Comparison of ENCODE assay signal across 8 cellular contexts in genomic region chr11:61814242-61814957, GRCh38. TPM values are rescaled to one million over a fixed set of nuclear protein-coding genes. Genes with fewer than 3 reads are reported as not detected.
DNase-seq lines count a peak whose midpoint lies in the region; ATAC-seq, FAIRE-seq and TF ChIP-seq lines count a peak whose summit lies in the region.

No MANE protein-coding gene starts in this region.

- H2BK5ac ChIP-seq in H1 (ENCODE audit: low read depth, low read length): peak overlapping the region; percentile 94

- H3K79me2 ChIP-seq in H1 (ENCODE audit: control insufficient read depth in 1 of 2, insufficient read depth in 2 of 2, low read length in 2 of 2): peaks cover 0 to 36% of the 10 kb centered on the region in 2 experiments; a peak in 2 of 4 replicates

- H3K27ac ChIP-seq in left ventricle myocardium inferior (replicated peaks): peak overlapping the region; percentile 100
- peak overlapping the region; percentile 94 for H3K27ac ChIP-seq in H1 (ENCODE audit: low read depth, low read length)

- H3K9me3 ChIP-seq in left ventricle myocardium inferior (replicated peaks): no peaks in the 10 kb centered on the region
- peaks cover 0 to 2% of the 10 kb centered on the region in 2 experiments; a peak in 1 of 4 replicates for H3K9me3 ChIP-seq in H1 (ENCODE audit: insufficient read depth in 2 of 2, low read depth in 1 of 2, low read length in 1 of 2)

- TF ChIP-seq EP300 in H1 (IDR thresholded peaks at IDR 0.05; ENCODE audit: borderline replicate concordance in 1 of 2, low read depth in 2 of 2, low read length in 2 of 2): no peak

- H4K20me1 ChIP-seq in H1 (replicated peaks in 1 of 2; ENCODE audit: control insufficient read depth in 1 of 2, insufficient read depth in 2 of 2, low read length in 2 of 2): peaks cover 0 to 8% of the 10 kb centered on the region in 2 experiments

- POLR2A ChIA-PET in H1 (lab: Charles Lee; ENCODE audit: partially characterized antibody): interaction anchor here (0.7 to 16.2 kb wide), 17 partner anchors 13 to 334 kb away, joined by 3 to 354 read pairs (median 4); partner anchors contain the start of genes FADS2, FEN1 and TMEM258

- H2BK120ac ChIP-seq in H1 (replicated peaks; ENCODE audit: low read depth, low read length): peak overlapping the region; percentile 1

- peak overlapping the region; percentile 81 to 87 for H3K4me2 ChIP-seq in H1 (ENCODE audit: insufficient read depth in 1 of 2, low read depth in 2 of 2, low read length in 2 of 2)

- H4K91ac ChIP-seq in H1 (replicated peaks; ENCODE audit: insufficient read length, low read length): peak overlapping the region; percentile 64

- peak overlapping the region; percentile 54 for H2AK5ac ChIP-seq in H1 (ENCODE audit: low read depth, low read length)

- peak overlapping the region; percentile 99 for H3K18ac ChIP-seq in H1 (ENCODE audit: extremely low read depth, low read length)

- ATAC-seq in Right ventricle myocardium superior (ENCODE audit: poor library complexity) (no peak), HG02973 (IDR thresholded peaks at IDR 0.05; ENCODE audit: unreplicated experiment) (no peak), GM19397 (IDR thresholded peaks at IDR 0.05; ENCODE audit: unreplicated experiment) (no peak)

- DNase-seq in left ventricle myocardium inferior (no peak), Right ventricle myocardium superior (no peak), SHP77 treated with DMSO at 0.1 percent for 48 hours (lab: John Stamatoyannopoulos, UW) (peak; percentile 34), H1 (ENCODE audit: low read depth in 1 of 2, low spot score in 2 of 2) (no peak), myocyte (ENCODE audit: low read depth) (peak; percentile 63), NCI-H187 treated with DMSO at 0.1 percent for 48 hours (lab: John Stamatoyannopoulos, UW) (no peak)

- H3K9ac ChIP-seq in H1 (replicated peaks in 1 of 4; ENCODE audit: extremely low read depth in 1 of 4, low read depth in 3 of 4, low read length in 3 of 4): peak overlapping the region in 3 of 4 experiments; percentile 72 to 84 (median 76); a peak in 6 of 7 replicates

- 79% methylated on average over 15 of the region's 16 CpGs; no CpG with 5 or more reads in 1 of the 2 experiments for WGBS in H1 (ENCODE audit: extremely low coverage in 1 of 2, insufficient coverage in 1 of 2, insufficient read length in 1 of 2, insufficient replicate concordance in 2 of 2, low coverage in 1 of 2, low lambda C conversion rate in 2 of 2, missing lambda C conversion rate in 1 of 2), 2 experiments

- TF ChIP-seq CTCF in left ventricle myocardium inferior (IDR thresholded peaks at IDR 0.05; ENCODE audit: borderline replicate concordance) (no peak), H1 (IDR thresholded peaks at IDR 0.05; ENCODE audit: control extremely low read depth in 1 of 3, insufficient read depth in 1 of 3, low read depth in 1 of 3, low read length in 3 of 3) (no peak)

- H3K4ac ChIP-seq in H1 (replicated peaks; ENCODE audit: insufficient read length, low read depth, low read length): peak overlapping the region; percentile 15

- H4K8ac ChIP-seq in H1 (ENCODE audit: extremely low read depth, insufficient read depth, low read length): peak overlapping the region; percentile 26; the same call in 1 of the 2 replicates

- intact Hi-C loops in left ventricle myocardium inferior (cut with micrococcal nuclease): no loop called here
- intact Hi-C loops in Right ventricle myocardium superior (cut with DNase I): loop anchor here (5.0 kb wide), 1 partner anchor 143 kb away; no protein-coding TSS in a partner anchor

- H3K4me1 ChIP-seq in left ventricle myocardium inferior (peaks cover 31% of the 10 kb centered on the region), H1 (replicated peaks in 1 of 4; ENCODE audit: control insufficient read depth in 3 of 4, insufficient read depth in 4 of 4, low read length in 3 of 4) (peaks cover 2 to 9% (median 5%) of the 10 kb centered on the region in 4 experiments; a peak in 5 of 7 replicates)

- 0 out of 2 replicates have a peak overlapping the region, but pooled peaks have one; percentile 19 for H2AFZ ChIP-seq in H1 (ENCODE audit: low read length)

- peak overlapping the region; percentile 53 for H4K5ac ChIP-seq in H1 (ENCODE audit: insufficient read length, low read depth, low read length)

- peaks cover 7% of the 10 kb centered on the region; the same call in 1 of the 2 replicates for H3K23me2 ChIP-seq in H1 (ENCODE audit: low read depth, low read length)

- peak overlapping the region; percentile 92 for H3K4me3 ChIP-seq in left ventricle myocardium inferior
- H3K4me3 ChIP-seq in H1 (ENCODE audit: extremely low read depth in 1 of 4, insufficient read depth in 2 of 4, low read depth in 3 of 4, low read length in 4 of 4): peak overlapping the region; percentile 41 to 78 (median 63); a peak in 7 of 8 replicates

- peak overlapping the region; percentile 1 for H3K56ac ChIP-seq in H1 (replicated peaks; ENCODE audit: insufficient read length, low read depth, low read length)

- CTCF ChIA-PET in H1 (lab: Charles Lee; ENCODE audit: partially characterized antibody): interaction anchor here (0.7 to 10.2 kb wide), 13 partner anchors 9 to 267 kb away, joined by 3 to 118 read pairs (median 5); partner anchors contain the start of genes FADS2 and FEN1

- FAIRE-seq in H1 (lab: Jason Lieb, UNC): no peak

- TF ChIP-seq RAD21 in H1 (IDR thresholded peaks at IDR 0.05 in 1 of 2, conservative IDR thresholded peaks at IDR 0.05 in 1 of 2; ENCODE audit: low read depth in 2 of 2, low read length in 2 of 2): no peak

- no peak overlapping the region for H3K14ac ChIP-seq in H1 (ENCODE audit: insufficient read length)

- H3K36me3 ChIP-seq in left ventricle myocardium inferior (peaks cover 33% of the 10 kb centered on the region), H1 (ENCODE audit: control insufficient read depth in 2 of 4, insufficient read depth in 4 of 4, low read length in 3 of 4) (peaks cover 24 to 46% (median 37%) of the 10 kb centered on the region in 4 experiments)

- H3K79me1 ChIP-seq in H1 (ENCODE audit: low read depth, low read length): peaks cover 6% of the 10 kb centered on the region; the same call in 1 of the 2 replicates

- peak overlapping the region; percentile 84 for H2BK12ac ChIP-seq in H1 (ENCODE audit: low read depth, low read length)

- peak in 1 of 2 experiments; percentile 73; a peak in 2 of 3 replicates for TF ChIP-seq POLR2A in H1 (IDR thresholded peaks at IDR 0.05; ENCODE audit: control extremely low read depth in 1 of 2, low read depth in 2 of 2, low read length in 2 of 2)

- peak overlapping the region; percentile 66; the same call in 1 of the 2 replicates for H2BK15ac ChIP-seq in H1 (ENCODE audit: low read length)

- H3K23ac ChIP-seq in H1 (ENCODE audit: insufficient read length): no peak overlapping the region

- H3K27me3 ChIP-seq in left ventricle myocardium inferior (ENCODE audit: low read depth) (no peaks in the 10 kb centered on the region), H1 (replicated peaks in 1 of 4; ENCODE audit: control insufficient read depth in 3 of 4, extremely low read depth in 1 of 4, insufficient read depth in 3 of 4, low read length in 3 of 4) (no peaks in the 10 kb centered on the region)

- peak overlapping the region; percentile 88 for H2BK20ac ChIP-seq in H1 (ENCODE audit: low read length)

RNA-seq across cellular contexts. Expression of gene FADS1, which starts 2.4 kb away (rescaled TPM):
- total RNA-seq in left ventricle myocardium inferior (24.1 TPM), Right ventricle myocardium superior (21.3 TPM), myocyte (72.9 and 123 TPM in 2 replicates)
- total RNA-seq in H1 (2021; fragmentation: NEBNext Ultra II Directional; extraction: Animal tissue kit (Norgen Biotek cat#: 25700)): 115 and 116 TPM in 2 replicates
- polyA plus RNA-seq in H1 (2011; rRNA removed): 141 and 160 TPM in 2 replicates
- polyA plus RNA-seq in H1 (2011; cell fraction: cytosol; rRNA removed): 127 TPM
- polyA plus RNA-seq in H1 (2011; cell fraction: nucleus; rRNA removed): 141 TPM
- 83.3 to 97.8 TPM (median 90.8 TPM) in 4 replicates for polyA plus RNA-seq in H1 (2012, experiment 1 of 2)
- polyA plus RNA-seq in H1 (2012, experiment 2 of 2): 40.1 TPM
- 153 TPM for polyA plus RNA-seq in H1 (2013, experiment 1 of 2)
- polyA plus RNA-seq in H1 (2013, experiment 2 of 2): 174 TPM
- polyA minus RNA-seq in H1 (2011; rRNA and poly(A)+ RNA removed): 251 and 278 TPM in 2 replicates
- polyA minus RNA-seq in H1 (2011; cell fraction: cytosol; rRNA and poly(A)+ RNA removed): 150 TPM
- 146 TPM for polyA minus RNA-seq in H1 (2011; cell fraction: nucleus; rRNA and poly(A)+ RNA removed)
- polyA plus RNA-seq in myocyte (2012): 69.2 TPM

RNA-seq across cellular contexts. Expression of gene FADS2, which starts 13.7 kb away (rescaled TPM):
- total RNA-seq in left ventricle myocardium inferior (25.7 TPM), Right ventricle myocardium superior (20.5 TPM), myocyte (68.6 and 175 TPM in 2 replicates)
- 499 and 526 TPM in 2 replicates for total RNA-seq in H1 (2021; fragmentation: NEBNext Ultra II Directional; extraction: Animal tissue kit (Norgen Biotek cat#: 25700))
- polyA plus RNA-seq in H1 (2011; rRNA removed): 635 and 701 TPM in 2 replicates
- 497 TPM for polyA plus RNA-seq in H1 (2011; cell fraction: cytosol; rRNA removed)
- polyA plus RNA-seq in H1 (2011; cell fraction: nucleus; rRNA removed): 671 TPM
- 387 to 431 TPM (median 414 TPM) in 4 replicates for polyA plus RNA-seq in H1 (2012, experiment 1 of 2)
- 532 TPM for polyA plus RNA-seq in H1 (2012, experiment 2 of 2)
- polyA plus RNA-seq in H1 (2013, experiment 1 of 2): 1,100 TPM
- 1,238 TPM for polyA plus RNA-seq in H1 (2013, experiment 2 of 2)
- 977 and 989 TPM in 2 replicates for polyA minus RNA-seq in H1 (2011; rRNA and poly(A)+ RNA removed)
- polyA minus RNA-seq in H1 (2011; cell fraction: cytosol; rRNA and poly(A)+ RNA removed): 321 TPM
- polyA minus RNA-seq in H1 (2011; cell fraction: nucleus; rRNA and poly(A)+ RNA removed): 205 TPM
- polyA plus RNA-seq in myocyte (2012): 156 TPM

RNA-seq across cellular contexts. Expression of gene FEN1, which starts 21.7 kb away (rescaled TPM):
- total RNA-seq in left ventricle myocardium inferior (5.8 TPM), Right ventricle myocardium superior (6.3 TPM), myocyte (13.4 and 13.9 TPM in 2 replicates)
- 84.5 and 86.1 TPM in 2 replicates for total RNA-seq in H1 (2021; fragmentation: NEBNext Ultra II Directional; extraction: Animal tissue kit (Norgen Biotek cat#: 25700))
- polyA plus RNA-seq in H1 (2011; rRNA removed): 52.6 and 52.9 TPM in 2 replicates
- 75.9 TPM for polyA plus RNA-seq in H1 (2011; cell fraction: cytosol; rRNA removed)
- polyA plus RNA-seq in H1 (2011; cell fraction: nucleus; rRNA removed): 39.1 TPM
- 91.9 to 107 TPM (median 97.9 TPM) in 4 replicates for polyA plus RNA-seq in H1 (2012, experiment 1 of 2)
- polyA plus RNA-seq in H1 (2012, experiment 2 of 2): 35.6 TPM
- 52.4 TPM for polyA plus RNA-seq in H1 (2013, experiment 1 of 2)
- polyA plus RNA-seq in H1 (2013, experiment 2 of 2): 55.2 TPM
- polyA minus RNA-seq in H1 (2011; rRNA and poly(A)+ RNA removed): 74.7 and 76.2 TPM in 2 replicates
- 43.7 TPM for polyA minus RNA-seq in H1 (2011; cell fraction: cytosol; rRNA and poly(A)+ RNA removed)
- 41.1 TPM for polyA minus RNA-seq in H1 (2011; cell fraction: nucleus; rRNA and poly(A)+ RNA removed)
- 14.1 TPM for polyA plus RNA-seq in myocyte (2012)

RNA-seq across cellular contexts. Expression of gene TMEM258, which starts 22.0 kb away (rescaled TPM):
- total RNA-seq in left ventricle myocardium inferior (117 TPM), Right ventricle myocardium superior (123 TPM), myocyte (33.0 and 36.7 TPM in 2 replicates)
- total RNA-seq in H1 (2021; fragmentation: NEBNext Ultra II Directional; extraction: Animal tissue kit (Norgen Biotek cat#: 25700)): 186 and 191 TPM in 2 replicates
- 622 and 759 TPM in 2 replicates for polyA plus RNA-seq in H1 (2011; rRNA removed)
- polyA plus RNA-seq in H1 (2011; cell fraction: cytosol; rRNA removed): 508 TPM
- polyA plus RNA-seq in H1 (2011; cell fraction: nucleus; rRNA removed): 357 TPM
- polyA plus RNA-seq in H1 (2012, experiment 1 of 2): 367 to 567 TPM (median 473 TPM) in 4 replicates
- polyA plus RNA-seq in H1 (2012, experiment 2 of 2): 392 TPM
- polyA plus RNA-seq in H1 (2013, experiment 1 of 2): 338 TPM
- polyA plus RNA-seq in H1 (2013, experiment 2 of 2): 352 TPM
- 163 and 184 TPM in 2 replicates for polyA minus RNA-seq in H1 (2011; rRNA and poly(A)+ RNA removed)
- polyA minus RNA-seq in H1 (2011; cell fraction: cytosol; rRNA and poly(A)+ RNA removed): 130 TPM
- polyA minus RNA-seq in H1 (2011; cell fraction: nucleus; rRNA and poly(A)+ RNA removed): 123 TPM
- polyA plus RNA-seq in myocyte (2012): 372 TPM

Comparison
In these comparisons a context has a peak if more than half of its experiments do, and no peak if none do; other contexts are left out.
1. DNase-seq: peak in SHP77 treated with DMSO at 0.1 percent for 48 hours (single experiment) and myocyte (single experiment); none in left ventricle myocardium inferior (single experiment), Right ventricle myocardium superior (single experiment), H1 (0 of 2) and NCI-H187 treated with DMSO at 0.1 percent for 48 hours (single experiment).